In genomic region chr4:2382680-2383631, GRCh38 we compare ENCODE assay signal across 1 cellular context.
A peak's percentile ranks its signal among the peaks of the same experiment; 100 is the strongest.
TF ChIP-seq lines count a peak whose summit lies in the region.
"Not testable (repeated sequence)": the region's sequence is repeated elsewhere in the genome, so short reads cannot be mapped to it uniquely, and the experiment has no call there.

No MANE protein-coding gene starts in this region.

TF ChIP-seq in K562, 482 proteins besides CTCF, POLR2A, EP300 and RAD21 (continued from another document):
- TF ChIP-seq ZNF449 (CRISPR knock-in tag; IDR thresholded peaks at IDR 0.05) (peak; percentile 58; the same call in 1 of the 2 replicates), MBD2 (IDR thresholded peaks at IDR 0.05; ENCODE audit: borderline replicate concordance, low read depth) (0 out of 2 replicates have a peak, but pooled peaks have one; percentile 14), L3MBTL2 (IDR thresholded peaks at IDR 0.05) (peak; percentile 68; the same call in 1 of the 2 replicates), ZNF143 (CRISPR knock-in tag; IDR thresholded peaks at IDR 0.05) (peak; percentile 60; the same call in 1 of the 2 replicates), ATF7 (IDR thresholded peaks at IDR 0.05) (0 out of 2 replicates have a peak, but pooled peaks have one; percentile 18), MYC (IDR thresholded peaks at IDR 0.05; ENCODE audit: low read depth, low read length) (peak; percentile 57; the same call in 1 of the 2 replicates), MYC (CRISPR knock-in tag; IDR thresholded peaks at IDR 0.05; ENCODE audit: borderline replicate concordance, low read depth) (0 out of 2 replicates have a peak, but pooled peaks have one; percentile 78), NR4A1 (tag; IDR thresholded peaks at IDR 0.05) (peak; percentile 56; the same call in 1 of the 2 replicates), TFAP4 (CRISPR knock-in tag; IDR thresholded peaks at IDR 0.05; ENCODE audit: borderline replicate concordance) (peak; percentile 30; the same call in 1 of the 2 replicates), ID3 (tag; IDR thresholded peaks at IDR 0.05) (peak; percentile 86), AFF1 (IDR thresholded peaks at IDR 0.05; ENCODE audit: low read depth in 1 of 2, partially characterized antibody in 2 of 2) (peak; percentile 25 to 71), KAT7 (CRISPR knock-in tag; IDR thresholded peaks at IDR 0.05; ENCODE audit: borderline replicate concordance) (peak; percentile 76; the same call in 1 of the 2 replicates), BCL6 (CRISPR knock-in tag; IDR thresholded peaks at IDR 0.05) (0 out of 2 replicates have a peak, but pooled peaks have one; percentile 62), FOXP1 (CRISPR knock-in tag; IDR thresholded peaks at IDR 0.05) (peak; percentile 77; the same call in 1 of the 2 replicates), ZNF431 (CRISPR knock-in tag; IDR thresholded peaks at IDR 0.05) (peak; percentile 91), POLR2H (tag; IDR thresholded peaks at IDR 0.05; ENCODE audit: low read depth) (peak; percentile 90), CXXC5 (CRISPR knock-in tag; IDR thresholded peaks at IDR 0.05) (peak; percentile 25; the same call in 1 of the 2 replicates), MNT (conservative IDR thresholded peaks at IDR 0.05) (peak; percentile 45 to 60; a peak in 2 of 4 replicates)
- not testable (repeated sequence) for TF ChIP-seq NR4A1, ID3 (CRISPR knock-in tag; IDR thresholded peaks at IDR 0.05)
